ENCODE assay signal across 2 cellular contexts in the genomic region with DNA sequence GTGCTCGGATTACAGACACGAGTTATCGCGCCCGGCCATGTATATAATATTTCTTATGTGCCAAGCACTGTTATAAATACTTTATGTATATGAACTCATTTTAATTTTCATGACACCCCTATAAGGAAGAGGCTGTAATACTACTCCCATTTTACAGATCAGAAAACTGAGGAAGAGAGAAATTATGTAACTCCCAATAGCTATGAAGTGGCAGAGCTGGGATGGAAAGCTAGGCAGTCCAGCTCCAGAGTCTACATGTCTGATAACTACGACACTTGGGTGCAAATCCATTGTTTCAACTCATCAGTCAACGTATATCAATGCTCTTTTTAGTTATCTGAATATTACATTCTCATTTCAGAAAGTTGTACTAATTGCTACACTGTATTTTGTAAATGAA.
TF ChIP-seq lines count a peak whose summit lies in the region.

No MANE protein-coding gene starts in this region.

TF ChIP-seq in K562, 482 proteins besides CTCF, POLR2A, EP300 and RAD21:
- TF ChIP-seq RBM25 (IDR thresholded peaks at IDR 0.05; ENCODE audit: low read depth, low read length, severe bottlenecking), result peak; percentile 85
- no peak for TF ChIP-seq SMAD1 (IDR thresholded peaks at IDR 0.05; ENCODE audit: low read depth, low read length, partially characterized antibody)
- TF ChIP-seq ZNF707 (CRISPR knock-in tag; conservative IDR thresholded peaks at IDR 0.05), result no peak
- TF ChIP-seq, protein P1, sequence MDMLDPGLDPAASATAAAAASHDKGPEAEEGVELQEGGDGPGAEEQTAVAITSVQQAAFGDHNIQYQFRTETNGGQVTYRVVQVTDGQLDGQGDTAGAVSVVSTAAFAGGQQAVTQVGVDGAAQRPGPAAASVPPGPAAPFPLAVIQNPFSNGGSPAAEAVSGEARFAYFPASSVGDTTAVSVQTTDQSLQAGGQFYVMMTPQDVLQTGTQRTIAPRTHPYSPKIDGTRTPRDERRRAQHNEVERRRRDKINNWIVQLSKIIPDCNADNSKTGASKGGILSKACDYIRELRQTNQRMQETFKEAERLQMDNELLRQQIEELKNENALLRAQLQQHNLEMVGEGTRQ (CRISPR knock-in tag; IDR thresholded peaks at IDR 0.05), result no peak
- TF ChIP-seq ZKSCAN8 (CRISPR knock-in tag; IDR thresholded peaks at IDR 0.05), result no peak
- TF ChIP-seq NCOA4 (IDR thresholded peaks at IDR 0.05; ENCODE audit: partially characterized antibody), result no peak
- TF ChIP-seq, protein P2, sequence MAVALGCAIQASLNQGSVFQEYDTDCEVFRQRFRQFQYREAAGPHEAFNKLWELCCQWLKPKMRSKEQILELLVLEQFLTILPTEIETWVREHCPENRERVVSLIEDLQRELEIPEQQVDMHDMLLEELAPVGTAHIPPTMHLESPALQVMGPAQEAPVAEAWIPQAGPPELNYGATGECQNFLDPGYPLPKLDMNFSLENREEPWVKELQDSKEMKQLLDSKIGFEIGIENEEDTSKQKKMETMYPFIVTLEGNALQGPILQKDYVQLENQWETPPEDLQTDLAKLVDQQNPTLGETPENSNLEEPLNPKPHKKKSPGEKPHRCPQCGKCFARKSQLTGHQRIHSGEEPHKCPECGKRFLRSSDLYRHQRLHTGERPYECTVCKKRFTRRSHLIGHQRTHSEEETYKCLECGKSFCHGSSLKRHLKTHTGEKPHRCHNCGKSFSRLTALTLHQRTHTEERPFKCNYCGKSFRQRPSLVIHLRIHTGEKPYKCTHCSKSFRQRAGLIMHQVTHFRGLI (CRISPR knock-in tag; IDR thresholded peaks at IDR 0.05), result no peak
- no peak for TF ChIP-seq NR2C2 (CRISPR knock-in tag; IDR thresholded peaks at IDR 0.05)
- TF ChIP-seq NR2C2 (tag; IDR thresholded peaks at IDR 0.05), result no peak

TF ChIP-seq in HepG2, 621 proteins besides CTCF, POLR2A, EP300 and RAD21:
- TF ChIP-seq ZNF30 (CRISPR knock-in tag; IDR thresholded peaks at IDR 0.05) (no peak), ZNF629 (CRISPR knock-in tag; conservative IDR thresholded peaks at IDR 0.05) (peak; percentile 54), ZNF564 (CRISPR knock-in tag; IDR thresholded peaks at IDR 0.05) (no peak)
